9 cellular contexts compared by ENCODE assay signal in genomic region chr3:172717493-172718088, GRCh38. TPM values are rescaled to one million over a fixed set of nuclear protein-coding genes. Genes with fewer than 3 reads are reported as not detected.
DNase-seq lines count a peak whose midpoint lies in the region; TF ChIP-seq lines count a peak whose summit lies in the region.
"Had no signal": no experiment of that assay in that cellular context is flagged by ENCODE, and none has a peak within 500 bp of the region (broad histone marks: within the 10 kb centered on the region; RNA-seq: fewer than 3 reads in every experiment).

No MANE protein-coding gene starts in this region.

- H3K36me3 Mint-ChIP-seq in chondrocyte (ENCODE audit: low read depth) (peaks cover 9% of the 10 kb centered on the region), type B pancreatic cell (peaks cover 6% of the 10 kb centered on the region)

- H3K27me3 ChIP-seq in cardiac muscle cell = peaks cover 9% of the 10 kb centered on the region
- no peaks in the 10 kb centered on the region for H3K27me3 ChIP-seq in uterus
- H3K27me3 ChIP-seq: gastrocnemius medialis had no signal

- H3K27ac ChIP-seq in cardiac muscle cell (no peak overlapping the region), uterus (no peak overlapping the region)
- H3K27ac ChIP-seq: gastrocnemius medialis had no signal

- no peaks in the 10 kb centered on the region for H3K36me3 ChIP-seq in cardiac muscle cell
- H3K36me3 ChIP-seq in uterus = no peaks in the 10 kb centered on the region
- H3K36me3 ChIP-seq: gastrocnemius medialis had no signal

- H3K4me1 ChIP-seq in cardiac muscle cell (ENCODE audit: low read depth) (no peaks in the 10 kb centered on the region), uterus (no peaks in the 10 kb centered on the region)
- H3K4me1 ChIP-seq: gastrocnemius medialis had no signal

- H3K4me1 Mint-ChIP-seq in chondrocyte (ENCODE audit: low read depth) (no peaks in the 10 kb centered on the region), type B pancreatic cell (ENCODE audit: unreplicated experiment) (peaks cover 5% of the 10 kb centered on the region)

- no peaks in the 10 kb centered on the region for H3K27me3 Mint-ChIP-seq in chondrocyte (ENCODE audit: low read depth)
- no peaks in the 10 kb centered on the region for H3K27me3 Mint-ChIP-seq in type B pancreatic cell

- intact Hi-C loops in cardiac septum (cut with DNase I) (no loop called here), uterus (cut with DNase I; ENCODE audit: low total_unique reads) (no loop called here)

- no peak overlapping the region for H3K27ac Mint-ChIP-seq in chondrocyte (ENCODE audit: unreplicated experiment)
- no peak overlapping the region for H3K27ac Mint-ChIP-seq in type B pancreatic cell

- H3K4me3 Mint-ChIP-seq in chondrocyte (ENCODE audit: unreplicated experiment) (no peak overlapping the region), type B pancreatic cell (no peak overlapping the region)

- H3K9me3 Mint-ChIP-seq in chondrocyte (ENCODE audit: low read depth) = peaks cover 14% of the 10 kb centered on the region
- H3K9me3 Mint-ChIP-seq in type B pancreatic cell = no peaks in the 10 kb centered on the region

- DNase-seq in cardiac muscle cell (ENCODE audit: low read depth in 1 of 2, low spot score in 1 of 2) (no peak), cardiac septum (ENCODE audit: low spot score) (no peak), NAMALWA (ENCODE audit: low spot score) (peak; percentile 69), chondrocyte (ENCODE audit: low spot score) (no peak), type B pancreatic cell (ENCODE audit: extremely low spot score, unreplicated experiment) (no peak), uterus (no peak), germinal center (ENCODE audit: low spot score) (no peak), NCI-H2196 (lab: John Stamatoyannopoulos, UW; ENCODE audit: unreplicated experiment) (no peak)
- DNase-seq: gastrocnemius medialis had no signal

- H3K9me3 ChIP-seq in cardiac muscle cell (ENCODE audit: low read depth) (no peaks in the 10 kb centered on the region), uterus (no peaks in the 10 kb centered on the region)
- H3K9me3 ChIP-seq: gastrocnemius medialis had no signal

- TF ChIP-seq CTCF in cardiac muscle cell (IDR thresholded peaks at IDR 0.05; ENCODE audit: low read depth, low read length) (peak; percentile 35), chondrocyte (IDR thresholded peaks at IDR 0.05) (peak; percentile 62), type B pancreatic cell (conservative IDR thresholded peaks at IDR 0.05) (peak; percentile 49), uterus (IDR thresholded peaks at IDR 0.05) (no peak)

- no peak for TF ChIP-seq POLR2A in uterus (IDR thresholded peaks at IDR 0.05)

- H3K4me3 ChIP-seq in cardiac muscle cell = no peak overlapping the region
- H3K4me3 ChIP-seq in uterus = no peak overlapping the region
- H3K4me3 ChIP-seq: gastrocnemius medialis had no signal

RNA-seq across cellular contexts. Expression of gene NCEH1, which starts 6.7 kb away (rescaled TPM):
- total RNA-seq in cardiac muscle cell (3.2 and 8.0 TPM in 2 replicates), cardiac septum (18.5 TPM), chondrocyte (6.5 to 7.1 TPM (median 6.7 TPM) in 3 replicates), type B pancreatic cell (ENCODE audit: low replicate concordance) (7.0 and 9.0 TPM in 2 replicates), uterus (1 to 10 TPM; 1.8 to 5.8 (median 5.4) TPM)
- polyA plus RNA-seq in cardiac muscle cell = 3.2 and 7.5 TPM in 2 replicates

RNA-seq across cellular contexts. Expression of gene ECT2, which starts 32.9 kb away (rescaled TPM):
- total RNA-seq in cardiac muscle cell = 6.8 and 39.1 TPM in 2 replicates
- 7.8 and 39.5 TPM in 2 replicates for polyA plus RNA-seq in cardiac muscle cell
- 3.0 TPM for total RNA-seq in cardiac septum
- total RNA-seq in chondrocyte = 16.9 to 18.9 TPM (median 17.2 TPM) in 3 replicates
- 19.6 and 45.1 TPM in 2 replicates for total RNA-seq in type B pancreatic cell (ENCODE audit: low replicate concordance)
- total RNA-seq in uterus = 10 to 100 TPM in 1 of 4 donors, 1 to 10 TPM in 3; 2.6 to 52.9 (median 4.9) TPM

Comparison
In these comparisons a context has a peak if more than half of its experiments do, and no peak if none do; other contexts are left out.
1. CTCF ChIP-seq: peak in cardiac muscle cell (single experiment), chondrocyte (single experiment) and type B pancreatic cell (single experiment); none in uterus (0 of 4).